In genomic region chr10:85696893-85697292, GRCh38 we compare ENCODE assay signal across 2 cellular contexts.
A peak's percentile ranks its signal among the peaks of the same experiment; 100 is the strongest.
TF ChIP-seq lines count a peak whose summit lies in the region.

No MANE protein-coding gene starts in this region.

TF ChIP-seq in HepG2, 621 proteins besides CTCF, POLR2A, EP300 and RAD21 (continued from another document):
- TF ChIP-seq TERF1 (CRISPR knock-in tag; IDR thresholded peaks at IDR 0.05) (no peak), MAFK (conservative IDR thresholded peaks at IDR 0.05 in 1 of 2, IDR thresholded peaks at IDR 0.05 in 1 of 2; ENCODE audit: low read length in 2 of 2) (peak; percentile 52 to 70)

TF ChIP-seq in K562, 482 proteins besides CTCF, POLR2A, EP300 and RAD21 (continued from another document):
- TF ChIP-seq MAFK (IDR thresholded peaks at IDR 0.05; ENCODE audit: low read length) (peak; percentile 8; the same call in 1 of the 2 replicates), ATF1 (CRISPR knock-in tag; IDR thresholded peaks at IDR 0.05) (no peak), ATF1 (tag; IDR thresholded peaks at IDR 0.05) (no peak), CEBPZ (IDR thresholded peaks at IDR 0.05; ENCODE audit: borderline replicate concordance, low read depth, low read length) (no peak), THRA (IDR thresholded peaks at IDR 0.05) (no peak), C11orf30 (IDR thresholded peaks at IDR 0.05; ENCODE audit: low read depth) (peak; percentile 29; the same call in 1 of the 2 replicates), ARID3B (CRISPR knock-in tag; IDR thresholded peaks at IDR 0.05; ENCODE audit: borderline replicate concordance) (no peak), ZNF408 (CRISPR knock-in tag; IDR thresholded peaks at IDR 0.05; ENCODE audit: low read depth) (no peak), ZNF316 (IDR thresholded peaks at IDR 0.05) (peak; percentile 55; the same call in 1 of the 2 replicates), PHF21A (IDR thresholded peaks at IDR 0.05; ENCODE audit: borderline replicate concordance, low read depth) (no peak), USF2 (CRISPR knock-in tag; IDR thresholded peaks at IDR 0.05) (no peak), ETV1 (tag; conservative IDR thresholded peaks at IDR 0.05; ENCODE audit: low read depth) (no peak)
